1 cellular context compared by ENCODE assay signal in the genomic region with DNA sequence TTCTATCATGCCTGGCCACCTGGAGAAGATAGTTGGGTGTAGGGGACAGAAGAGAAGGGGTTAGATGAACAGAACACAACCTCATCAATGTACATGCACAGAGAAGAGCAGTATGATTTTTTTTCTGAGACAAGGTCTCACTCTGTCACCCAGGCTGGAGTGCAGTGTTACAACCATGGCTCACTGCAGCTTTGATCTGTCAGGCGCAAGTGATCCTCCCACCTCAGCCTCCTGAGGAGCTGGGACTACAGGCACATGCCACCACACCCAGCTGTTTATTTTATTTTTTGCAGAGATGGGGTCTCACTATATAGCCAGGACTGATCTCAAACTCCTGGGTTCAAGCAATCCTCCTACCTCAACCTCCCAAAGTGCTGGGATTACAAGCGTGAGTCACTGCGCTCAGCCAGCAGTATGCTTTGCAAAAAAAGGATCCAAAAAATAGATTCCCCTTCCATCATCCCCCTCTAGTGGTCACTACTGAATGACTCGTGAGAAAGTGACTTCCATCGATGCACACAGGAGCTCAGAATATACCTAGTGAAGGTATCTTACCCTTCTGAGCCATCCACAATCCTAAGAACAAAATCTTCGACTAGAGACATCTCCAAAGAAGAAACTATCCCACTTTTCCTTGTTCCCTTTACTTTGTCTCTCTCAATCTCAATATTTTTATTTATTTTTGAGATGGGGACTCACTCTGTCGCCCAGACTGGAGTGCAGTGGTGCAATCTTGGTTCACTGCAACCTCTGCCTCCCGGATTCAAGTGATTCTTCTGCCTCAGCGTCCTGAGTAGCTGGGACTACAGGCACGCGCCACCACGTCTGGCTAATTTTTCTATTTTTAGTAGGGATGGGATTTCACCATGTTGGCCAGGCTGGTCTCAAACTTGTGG.
TF ChIP-seq lines count a peak whose summit lies in the region.

No MANE protein-coding gene starts in this region.

TF ChIP-seq in HEK293, 187 proteins besides CTCF, POLR2A, EP300 and RAD21 (continued from another document):
- TF ChIP-seq, protein P1, sequence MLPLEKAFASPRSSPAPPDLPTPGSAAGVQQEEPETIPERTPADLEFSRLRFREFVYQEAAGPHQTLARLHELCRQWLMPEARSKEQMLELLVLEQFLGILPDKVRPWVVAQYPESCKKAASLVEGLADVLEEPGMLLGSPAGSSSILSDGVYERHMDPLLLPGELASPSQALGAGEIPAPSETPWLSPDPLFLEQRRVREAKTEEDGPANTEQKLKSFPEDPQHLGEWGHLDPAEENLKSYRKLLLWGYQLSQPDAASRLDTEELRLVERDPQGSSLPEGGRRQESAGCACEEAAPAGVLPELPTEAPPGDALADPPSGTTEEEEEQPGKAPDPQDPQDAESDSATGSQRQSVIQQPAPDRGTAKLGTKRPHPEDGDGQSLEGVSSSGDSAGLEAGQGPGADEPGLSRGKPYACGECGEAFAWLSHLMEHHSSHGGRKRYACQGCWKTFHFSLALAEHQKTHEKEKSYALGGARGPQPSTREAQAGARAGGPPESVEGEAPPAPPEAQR (tag by site-specific recombination; IDR thresholded peaks at IDR 0.05) = no peak
- TF ChIP-seq ZNF324 (tag by site-specific recombination; IDR thresholded peaks at IDR 0.05) = no peak
- TF ChIP-seq ZNF785 (tag by site-specific recombination; IDR thresholded peaks at IDR 0.05) = no peak
- no peak for TF ChIP-seq GLI4 (tag by site-specific recombination; IDR thresholded peaks at IDR 0.05)
- no peak for TF ChIP-seq REPIN1 (tag by site-specific recombination; IDR thresholded peaks at IDR 0.05; ENCODE audit: low read depth)
- no peak for TF ChIP-seq ZNF548 (tag by site-specific recombination; IDR thresholded peaks at IDR 0.05)
- TF ChIP-seq TCF7L2 (IDR thresholded peaks at IDR 0.05; ENCODE audit: borderline replicate concordance, low read depth, low read length) = no peak
- peak; percentile 92 for TF ChIP-seq ZNF654 (tag by site-specific recombination; IDR thresholded peaks at IDR 0.05; ENCODE audit: low read depth)
- TF ChIP-seq ZNF366 (tag by site-specific recombination; conservative IDR thresholded peaks at IDR 0.05) = 0 out of 2 replicates have a peak, but pooled peaks have one; percentile 36
- TF ChIP-seq, protein P2, sequence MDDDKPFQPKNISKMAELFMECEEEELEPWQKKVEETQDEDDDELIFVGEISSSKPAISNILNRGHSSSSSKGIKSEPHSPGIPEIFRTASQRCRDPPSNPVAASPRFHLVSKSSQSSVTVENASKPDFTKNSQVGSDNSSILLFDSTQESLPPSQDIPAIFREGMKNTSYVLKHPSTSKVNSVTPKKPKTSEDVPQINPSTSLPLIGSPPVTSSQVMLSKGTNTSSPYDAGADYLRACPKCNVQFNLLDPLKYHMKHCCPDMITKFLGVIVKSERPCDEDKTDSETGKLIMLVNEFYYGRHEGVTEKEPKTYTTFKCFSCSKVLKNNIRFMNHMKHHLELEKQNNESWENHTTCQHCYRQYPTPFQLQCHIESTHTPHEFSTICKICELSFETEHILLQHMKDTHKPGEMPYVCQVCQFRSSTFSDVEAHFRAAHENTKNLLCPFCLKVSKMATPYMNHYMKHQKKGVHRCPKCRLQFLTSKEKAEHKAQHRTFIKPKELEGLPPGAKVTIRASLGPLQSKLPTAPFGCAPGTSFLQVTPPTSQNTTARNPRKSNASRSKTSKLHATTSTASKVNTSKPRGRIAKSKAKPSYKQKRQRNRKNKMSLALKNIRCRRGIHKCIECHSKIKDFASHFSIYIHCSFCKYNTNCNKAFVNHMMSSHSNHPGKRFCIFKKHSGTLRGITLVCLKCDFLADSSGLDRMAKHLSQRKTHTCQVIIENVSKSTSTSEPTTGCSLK (tag by site-specific recombination; IDR thresholded peaks at IDR 0.05) = no peak
- TF ChIP-seq ZNF549 (tag by site-specific recombination; IDR thresholded peaks at IDR 0.05) = no peak
- no peak for TF ChIP-seq ZNF184 (tag by site-specific recombination; IDR thresholded peaks at IDR 0.05)
- no peak for TF ChIP-seq ZBTB1 (tag by site-specific recombination; IDR thresholded peaks at IDR 0.05)
- no peak for TF ChIP-seq ZNF791 (tag by site-specific recombination; IDR thresholded peaks at IDR 0.05)
- TF ChIP-seq MEIS1 (CRISPR knock-in tag; IDR thresholded peaks at IDR 0.05; ENCODE audit: borderline replicate concordance) = no peak
- no peak for TF ChIP-seq ZNF560 (tag by site-specific recombination; IDR thresholded peaks at IDR 0.05; ENCODE audit: borderline replicate concordance)
- TF ChIP-seq, protein P3, sequence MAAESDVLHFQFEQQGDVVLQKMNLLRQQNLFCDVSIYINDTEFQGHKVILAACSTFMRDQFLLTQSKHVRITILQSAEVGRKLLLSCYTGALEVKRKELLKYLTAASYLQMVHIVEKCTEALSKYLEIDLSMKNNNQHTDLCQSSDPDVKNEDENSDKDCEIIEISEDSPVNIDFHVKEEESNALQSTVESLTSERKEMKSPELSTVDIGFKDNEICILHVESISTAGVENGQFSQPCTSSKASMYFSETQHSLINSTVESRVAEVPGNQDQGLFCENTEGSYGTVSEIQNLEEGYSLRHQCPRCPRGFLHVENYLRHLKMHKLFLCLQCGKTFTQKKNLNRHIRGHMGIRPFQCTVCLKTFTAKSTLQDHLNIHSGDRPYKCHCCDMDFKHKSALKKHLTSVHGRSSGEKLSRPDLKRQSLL (tag by site-specific recombination; IDR thresholded peaks at IDR 0.05) = no peak
- no peak for TF ChIP-seq YY2 (tag by site-specific recombination; IDR thresholded peaks at IDR 0.05)
- no peak for TF ChIP-seq ZNF112 (tag by site-specific recombination; IDR thresholded peaks at IDR 0.05)
- TF ChIP-seq, protein P4, sequence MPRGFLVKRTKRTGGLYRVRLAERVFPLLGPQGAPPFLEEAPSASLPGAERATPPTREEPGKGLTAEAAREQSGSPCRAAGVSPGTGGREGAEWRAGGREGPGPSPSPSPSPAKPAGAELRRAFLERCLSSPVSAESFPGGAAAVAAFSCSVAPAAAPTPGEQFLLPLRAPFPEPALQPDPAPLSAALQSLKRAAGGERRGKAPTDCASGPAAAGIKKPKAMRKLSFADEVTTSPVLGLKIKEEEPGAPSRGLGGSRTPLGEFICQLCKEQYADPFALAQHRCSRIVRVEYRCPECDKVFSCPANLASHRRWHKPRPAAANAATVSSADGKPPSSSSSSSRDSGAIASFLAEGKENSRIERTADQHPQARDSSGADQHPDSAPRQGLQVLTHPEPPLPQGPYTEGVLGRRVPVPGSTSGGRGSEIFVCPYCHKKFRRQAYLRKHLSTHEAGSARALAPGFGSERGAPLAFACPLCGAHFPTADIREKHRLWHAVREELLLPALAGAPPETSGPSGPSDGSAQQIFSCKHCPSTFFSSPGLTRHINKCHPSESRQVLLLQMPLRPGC (tag by site-specific recombination; IDR thresholded peaks at IDR 0.05) = no peak
- TF ChIP-seq ZBTB7A (tag by site-specific recombination; IDR thresholded peaks at IDR 0.05; ENCODE audit: low read depth) = no peak
- TF ChIP-seq ZNF585B (tag by site-specific recombination; IDR thresholded peaks at IDR 0.05) = no peak
- TF ChIP-seq, protein P5, sequence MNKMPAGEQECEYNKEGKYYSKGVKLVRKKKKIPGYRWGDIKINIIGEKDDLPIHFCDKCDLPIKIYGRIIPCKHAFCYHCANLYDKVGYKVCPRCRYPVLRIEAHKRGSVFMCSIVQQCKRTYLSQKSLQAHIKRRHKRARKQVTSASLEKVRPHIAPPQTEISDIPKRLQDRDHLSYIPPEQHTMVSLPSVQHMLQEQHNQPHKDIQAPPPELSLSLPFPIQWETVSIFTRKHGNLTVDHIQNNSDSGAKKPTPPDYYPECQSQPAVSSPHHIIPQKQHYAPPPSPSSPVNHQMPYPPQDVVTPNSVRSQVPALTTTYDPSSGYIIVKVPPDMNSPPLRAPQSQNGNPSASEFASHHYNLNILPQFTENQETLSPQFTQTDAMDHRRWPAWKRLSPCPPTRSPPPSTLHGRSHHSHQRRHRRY (tag by site-specific recombination; IDR thresholded peaks at IDR 0.05) = no peak
- no peak for TF ChIP-seq ZNF416 (tag by site-specific recombination; IDR thresholded peaks at IDR 0.05)
- TF ChIP-seq PRDM1 (tag by site-specific recombination; IDR thresholded peaks at IDR 0.05) = peak; percentile 65
- TF ChIP-seq, protein P6, sequence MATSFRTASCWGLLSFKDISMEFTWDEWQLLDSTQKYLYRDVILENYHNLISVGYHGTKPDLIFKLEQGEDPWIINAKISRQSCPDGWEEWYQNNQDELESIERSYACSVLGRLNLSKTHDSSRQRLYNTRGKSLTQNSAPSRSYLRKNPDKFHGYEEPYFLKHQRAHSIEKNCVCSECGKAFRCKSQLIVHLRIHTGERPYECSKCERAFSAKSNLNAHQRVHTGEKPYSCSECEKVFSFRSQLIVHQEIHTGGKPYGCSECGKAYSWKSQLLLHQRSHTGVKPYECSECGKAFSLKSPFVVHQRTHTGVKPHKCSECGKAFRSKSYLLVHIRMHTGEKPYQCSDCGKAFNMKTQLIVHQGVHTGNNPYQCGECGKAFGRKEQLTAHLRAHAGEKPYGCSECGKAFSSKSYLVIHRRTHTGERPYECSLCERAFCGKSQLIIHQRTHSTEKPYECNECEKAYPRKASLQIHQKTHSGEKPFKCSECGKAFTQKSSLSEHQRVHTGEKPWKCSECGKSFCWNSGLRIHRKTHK (tag by site-specific recombination; IDR thresholded peaks at IDR 0.05) = no peak
- no peak for TF ChIP-seq ZNF404 (tag by site-specific recombination; IDR thresholded peaks at IDR 0.05)
- TF ChIP-seq, protein P7, sequence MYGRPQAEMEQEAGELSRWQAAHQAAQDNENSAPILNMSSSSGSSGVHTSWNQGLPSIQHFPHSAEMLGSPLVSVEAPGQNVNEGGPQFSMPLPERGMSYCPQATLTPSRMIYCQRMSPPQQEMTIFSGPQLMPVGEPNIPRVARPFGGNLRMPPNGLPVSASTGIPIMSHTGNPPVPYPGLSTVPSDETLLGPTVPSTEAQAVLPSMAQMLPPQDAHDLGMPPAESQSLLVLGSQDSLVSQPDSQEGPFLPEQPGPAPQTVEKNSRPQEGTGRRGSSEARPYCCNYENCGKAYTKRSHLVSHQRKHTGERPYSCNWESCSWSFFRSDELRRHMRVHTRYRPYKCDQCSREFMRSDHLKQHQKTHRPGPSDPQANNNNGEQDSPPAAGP (tag by site-specific recombination; IDR thresholded peaks at IDR 0.05) = no peak
- no peak for TF ChIP-seq ZFP37 (tag by site-specific recombination; IDR thresholded peaks at IDR 0.05)
- TF ChIP-seq ZNF837 (tag by site-specific recombination; IDR thresholded peaks at IDR 0.05) = no peak
- no peak for TF ChIP-seq GLI2 (tag by site-specific recombination; IDR thresholded peaks at IDR 0.05; ENCODE audit: borderline replicate concordance, low read depth)
- TF ChIP-seq YY1 (tag by site-specific recombination; IDR thresholded peaks at IDR 0.05) = no peak
- TF ChIP-seq WT1 (tag by site-specific recombination; IDR thresholded peaks at IDR 0.05) = no peak
- no peak for TF ChIP-seq SP7 (tag by site-specific recombination; IDR thresholded peaks at IDR 0.05)
- TF ChIP-seq ZNF146 (tag by site-specific recombination; IDR thresholded peaks at IDR 0.05) = no peak
- TF ChIP-seq, protein P8, sequence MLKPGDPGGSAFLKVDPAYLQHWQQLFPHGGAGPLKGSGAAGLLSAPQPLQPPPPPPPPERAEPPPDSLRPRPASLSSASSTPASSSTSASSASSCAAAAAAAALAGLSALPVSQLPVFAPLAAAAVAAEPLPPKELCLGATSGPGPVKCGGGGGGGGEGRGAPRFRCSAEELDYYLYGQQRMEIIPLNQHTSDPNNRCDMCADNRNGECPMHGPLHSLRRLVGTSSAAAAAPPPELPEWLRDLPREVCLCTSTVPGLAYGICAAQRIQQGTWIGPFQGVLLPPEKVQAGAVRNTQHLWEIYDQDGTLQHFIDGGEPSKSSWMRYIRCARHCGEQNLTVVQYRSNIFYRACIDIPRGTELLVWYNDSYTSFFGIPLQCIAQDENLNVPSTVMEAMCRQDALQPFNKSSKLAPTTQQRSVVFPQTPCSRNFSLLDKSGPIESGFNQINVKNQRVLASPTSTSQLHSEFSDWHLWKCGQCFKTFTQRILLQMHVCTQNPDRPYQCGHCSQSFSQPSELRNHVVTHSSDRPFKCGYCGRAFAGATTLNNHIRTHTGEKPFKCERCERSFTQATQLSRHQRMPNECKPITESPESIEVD (tag by site-specific recombination; IDR thresholded peaks at IDR 0.05) = no peak
- no peak for TF ChIP-seq ZFP41 (tag by site-specific recombination; IDR thresholded peaks at IDR 0.05; ENCODE audit: borderline replicate concordance)
- no peak for TF ChIP-seq ZNF394 (tag by site-specific recombination; IDR thresholded peaks at IDR 0.05; ENCODE audit: borderline replicate concordance)
- TF ChIP-seq ZNF138 (tag by site-specific recombination; IDR thresholded peaks at IDR 0.05; ENCODE audit: borderline replicate concordance) = no peak
- no peak for TF ChIP-seq ZNF140 (tag by site-specific recombination; IDR thresholded peaks at IDR 0.05)
- TF ChIP-seq ZNF830 (tag by site-specific recombination; IDR thresholded peaks at IDR 0.05; ENCODE audit: low read depth) = no peak
- 0 out of 2 replicates have a peak, but pooled peaks have one; percentile 13 for TF ChIP-seq GLIS1 (tag by site-specific recombination; IDR thresholded peaks at IDR 0.05)
- no peak for TF ChIP-seq ZNF747 (tag by site-specific recombination; IDR thresholded peaks at IDR 0.05)
- TF ChIP-seq KLF8 (tag by site-specific recombination; IDR thresholded peaks at IDR 0.05) = no peak
- no peak for TF ChIP-seq ZNF792 (tag by site-specific recombination; IDR thresholded peaks at IDR 0.05)
